21 cellular contexts compared by ENCODE assay signal in the genomic region with DNA sequence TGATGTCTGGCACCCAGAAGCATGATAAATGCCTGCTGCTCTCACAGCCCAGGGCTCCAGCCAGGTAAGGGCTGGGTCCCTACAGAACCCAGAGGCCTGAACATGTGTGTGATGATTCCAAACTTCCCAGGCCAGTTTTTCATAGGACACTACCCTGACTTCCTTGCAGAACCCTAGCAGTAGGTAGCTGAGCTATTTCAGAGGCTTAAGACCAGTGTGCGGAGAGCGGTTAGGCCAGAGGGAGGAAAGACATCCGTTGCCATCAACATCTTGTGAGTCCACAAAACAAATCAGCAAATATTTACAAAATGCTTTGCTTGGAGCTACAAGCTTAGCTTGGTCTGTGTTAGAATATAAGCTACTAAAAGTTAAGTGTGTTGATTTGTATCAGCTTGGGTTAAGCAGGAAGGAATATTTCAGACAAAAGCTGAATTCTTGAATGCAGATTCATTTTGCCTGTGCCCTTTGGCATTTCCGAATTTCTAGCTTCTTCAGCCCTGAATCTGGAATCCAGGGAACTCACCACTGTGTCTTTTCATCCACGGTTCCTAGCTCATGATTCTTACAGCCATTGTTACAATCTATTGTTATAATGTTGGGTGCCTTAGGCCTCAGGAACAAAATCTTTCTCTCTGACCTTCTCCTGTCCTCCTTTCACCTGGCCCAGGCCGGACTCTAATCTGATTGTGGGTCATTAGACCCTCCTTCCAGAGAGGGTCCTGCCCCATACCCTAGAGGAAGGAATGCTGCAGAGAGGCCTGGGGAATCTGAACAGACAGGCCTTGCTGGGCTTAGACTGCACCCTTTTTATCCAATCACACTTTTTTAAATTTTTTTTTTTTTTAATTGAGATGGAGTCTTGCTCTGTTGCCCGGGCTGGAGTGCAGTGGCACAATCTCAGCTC. TPM values are rescaled to one million over a fixed set of nuclear protein-coding genes. Genes with fewer than 3 reads are reported as not detected.
DNase-seq lines count a peak whose midpoint lies in the region; ATAC-seq and TF ChIP-seq lines count a peak whose summit lies in the region.
"Had no signal": no experiment of that assay in that cellular context is flagged by ENCODE, and none has a peak within 500 bp of the region (broad histone marks: within the 10 kb centered on the region; RNA-seq: fewer than 3 reads in every experiment).

No MANE protein-coding gene starts in this region.

- H3K9me3 ChIP-seq in cardiac muscle cell (ENCODE audit: low read depth), result no peaks in the 10 kb centered on the region
- peaks cover under 1% of the 10 kb centered on the region for H3K9me3 ChIP-seq in mesenchymal stem cell (ENCODE audit: control insufficient read depth, low read length)
- H3K9me3 ChIP-seq in stomach, result no peaks in the 10 kb centered on the region
- peaks cover 3% of the 10 kb centered on the region for H3K9me3 ChIP-seq in A673 (ENCODE audit: low read depth, low read length, poor library complexity, severe bottlenecking)
- H3K9me3 ChIP-seq in gastroesophageal sphincter, result no peaks in the 10 kb centered on the region

- no peak overlapping the region for H3K14ac ChIP-seq in mesenchymal stem cell (ENCODE audit: low read length in 2 of 2)

- no peak for TF ChIP-seq EP300 in stomach (IDR thresholded peaks at IDR 0.05)
- no peak for TF ChIP-seq EP300 in gastroesophageal sphincter (IDR thresholded peaks at IDR 0.05)

- no peak overlapping the region for H3K4me2 ChIP-seq in mesenchymal stem cell (ENCODE audit: low read length, poor library complexity, severe bottlenecking)
- H3K4me2 ChIP-seq: BLaER1 had no signal

- no TSS peak for BruUV-seq in A673 (replicated peaks; lab: Mats Ljungman, UMichigan)

- no peaks in the 10 kb centered on the region for H3K27me3 Mint-ChIP-seq in chondrocyte (ENCODE audit: low read depth)

- H3K9ac ChIP-seq in mesenchymal stem cell (ENCODE audit: low read length), result no peak overlapping the region
- H3K9ac ChIP-seq: BLaER1 had no signal

- H3K4ac ChIP-seq in mesenchymal stem cell (ENCODE audit: low read depth in 1 of 2, low read length in 2 of 2), result no peak overlapping the region

- H3K27me3 ChIP-seq in cardiac muscle cell (no peaks in the 10 kb centered on the region), mesenchymal stem cell (ENCODE audit: control insufficient read depth in 1 of 2, insufficient read depth in 1 of 2, low read length in 2 of 2) (no peaks in the 10 kb centered on the region), stomach (no peaks in the 10 kb centered on the region), A673 (replicated peaks; ENCODE audit: insufficient read depth, low read depth, low read length, poor library complexity) (no peaks in the 10 kb centered on the region), gastroesophageal sphincter (no peaks in the 10 kb centered on the region)
- H3K27me3 ChIP-seq: BLaER1 had no signal

- POLR2A ChIA-PET in A673 (lab: Charles Lee; ENCODE audit: low non-redundant PET), result no interaction called here

- H2BK15ac ChIP-seq in mesenchymal stem cell (ENCODE audit: low read depth, poor library complexity, severe bottlenecking), result no peak overlapping the region

- intact Hi-C loops in left ventricle myocardium superior (cut with micrococcal nuclease), result no loop called here
- intact Hi-C loops in stomach (cut with DNase I; ENCODE audit: low total_unique reads), result no loop called here
- intact Hi-C loops in A673 (cut with micrococcal nuclease; ENCODE audit: unreplicated experiment), result no loop called here

- peak overlapping the region; percentile 47 for H3K27ac ChIP-seq in cardiac muscle cell
- H3K27ac ChIP-seq in mesenchymal stem cell (ENCODE audit: low read length, poor library complexity, severe bottlenecking), result no peak overlapping the region
- H3K27ac ChIP-seq in stomach, result peak overlapping the region in 4 of 5 donors; percentile 3 to 68 (median 44)
- H3K27ac ChIP-seq in A673 (ENCODE audit: low read depth, low read length, poor library complexity, severe bottlenecking), result no peak overlapping the region
- no peak overlapping the region for H3K27ac ChIP-seq in gastroesophageal sphincter
- H3K27ac ChIP-seq: BLaER1, HL-60 had no signal

- H3K4me1 ChIP-seq in cardiac muscle cell (ENCODE audit: low read depth) (peaks cover 21% of the 10 kb centered on the region), mesenchymal stem cell (ENCODE audit: control insufficient read depth, insufficient read depth, low read depth, low read length) (peaks cover 5% of the 10 kb centered on the region), stomach (peaks cover 40 to 84% (median 54%) of the 10 kb centered on the region in 4 donors), A673 (ENCODE audit: insufficient read depth, low read length, poor library complexity, severe bottlenecking) (no peaks in the 10 kb centered on the region), gastroesophageal sphincter (peaks cover 0 to 40% (median 0%) of the 10 kb centered on the region in 3 donors)
- H3K4me1 ChIP-seq: BLaER1 had no signal

- no peak for TF ChIP-seq POLR2A in stomach (IDR thresholded peaks at IDR 0.05)
- no peak for TF ChIP-seq POLR2A in gastroesophageal sphincter (IDR thresholded peaks at IDR 0.05)

- H3K18ac ChIP-seq in mesenchymal stem cell (ENCODE audit: low read depth in 1 of 2, low read length in 2 of 2), result no peak overlapping the region

- peaks cover 2% of the 10 kb centered on the region for H3K9me3 Mint-ChIP-seq in chondrocyte (ENCODE audit: low read depth)
- H3K9me3 Mint-ChIP-seq: CD8-positive, alpha-beta memory T cell had no signal

- H2BK5ac ChIP-seq in mesenchymal stem cell (ENCODE audit: low read depth, low read length, poor library complexity, severe bottlenecking), result no peak overlapping the region

- H3K27ac Mint-ChIP-seq in chondrocyte (ENCODE audit: unreplicated experiment), result peak overlapping the region; percentile 45

- peaks cover 5% of the 10 kb centered on the region for H3K36me3 Mint-ChIP-seq in chondrocyte (ENCODE audit: low read depth)

- H2BK120ac ChIP-seq in mesenchymal stem cell (ENCODE audit: low read depth, low read length), result no peak overlapping the region

- H3K4me3 ChIP-seq in cardiac muscle cell (no peak overlapping the region), mesenchymal stem cell (ENCODE audit: insufficient read depth in 1 of 2, low read depth in 1 of 2, low read length in 2 of 2) (no peak overlapping the region), stomach (no peak overlapping the region), A673 (ENCODE audit: low read depth, low read length, poor library complexity, severe bottlenecking) (no peak overlapping the region), gastroesophageal sphincter (no peak overlapping the region)
- H3K4me3 ChIP-seq: BLaER1 had no signal

- H2AK5ac ChIP-seq in mesenchymal stem cell (ENCODE audit: low read length, severe bottlenecking), result peak overlapping the region; percentile 64

- DNase-seq in cardiac muscle cell (ENCODE audit: low read depth in 1 of 2, low spot score in 1 of 2) (no peak), left ventricle myocardium superior (no peak), chondrocyte (ENCODE audit: low spot score) (no peak), mesenchymal stem cell (no peak), stomach (no peak), A673 (ENCODE audit: low spot score) (no peak), GF-D8 (lab: John Stamatoyannopoulos, UW) (no peak)
- DNase-seq: CD8-positive, alpha-beta memory T cell; DND-41; H7; MV-4-11; NCI-H1417; NCI-H187 treated with DMSO at 0.1 percent for 48 hours; NCI-H446; NCI-H69; NK-92 treated with Interleukin-12 subunit alpha and Interleukin-12 subunit beta, amount 100 ng/mL, for 24 hours; SHP77 treated with DMSO at 0.1 percent for 48 hours had no signal

- H2AFZ ChIP-seq in mesenchymal stem cell (ENCODE audit: low read depth, low read length), result no peak overlapping the region

- CTCF ChIA-PET in A673 (lab: Charles Lee), result no interaction called here

- ATAC-seq in left ventricle myocardium superior (no peak), gastroesophageal sphincter (no peak)

- no peak overlapping the region for H4K91ac ChIP-seq in mesenchymal stem cell (ENCODE audit: low read length)

- no peaks in the 10 kb centered on the region for H3K36me3 ChIP-seq in cardiac muscle cell
- H3K36me3 ChIP-seq in mesenchymal stem cell (ENCODE audit: control insufficient read depth in 1 of 2, insufficient read depth in 2 of 2, low read depth in 1 of 2, low read length in 2 of 2), result no peaks in the 10 kb centered on the region
- H3K36me3 ChIP-seq in stomach, result no peaks in the 10 kb centered on the region
- no peaks in the 10 kb centered on the region for H3K36me3 ChIP-seq in A673 (ENCODE audit: insufficient read depth, low read length, poor library complexity, severe bottlenecking)
- H3K36me3 ChIP-seq in gastroesophageal sphincter, result no peaks in the 10 kb centered on the region

- H4K8ac ChIP-seq in mesenchymal stem cell (ENCODE audit: low read length), result no peak overlapping the region

- no peak overlapping the region for H2BK12ac ChIP-seq in mesenchymal stem cell (ENCODE audit: low read length in 2 of 2)

- peaks cover 24% of the 10 kb centered on the region for H3K4me1 Mint-ChIP-seq in chondrocyte (ENCODE audit: low read depth)
- H3K4me1 Mint-ChIP-seq: CD8-positive, alpha-beta memory T cell had no signal

- TF ChIP-seq CTCF in cardiac muscle cell (IDR thresholded peaks at IDR 0.05; ENCODE audit: low read depth, low read length) (no peak), chondrocyte (IDR thresholded peaks at IDR 0.05) (no peak), stomach (IDR thresholded peaks at IDR 0.05) (no peak), A673 (conservative IDR thresholded peaks at IDR 0.05; ENCODE audit: low read depth, low read length) (no peak), gastroesophageal sphincter (IDR thresholded peaks at IDR 0.05) (no peak)

- WGBS in mesenchymal stem cell, result 87% methylated on average over 6 of the region's 7 CpGs
- 59 to 76% (median 68%) methylated on average over 7 of the region's 7 CpGs for WGBS in stomach, 5 donors
- WGBS in gastroesophageal sphincter (ENCODE audit: low coverage in 1 of 2), 2 donors, result 59 to 76% methylated on average over 4 of the region's 7 CpGs

- no peak overlapping the region for H3K23ac ChIP-seq in mesenchymal stem cell (ENCODE audit: low read length in 2 of 2)

- H3K79me1 ChIP-seq in mesenchymal stem cell (replicated peaks; ENCODE audit: low read length, poor library complexity, severe bottlenecking), result peaks cover 11% of the 10 kb centered on the region

- no peak overlapping the region for H3K4me3 Mint-ChIP-seq in chondrocyte (ENCODE audit: unreplicated experiment)
- H3K4me3 Mint-ChIP-seq: CD8-positive, alpha-beta memory T cell had no signal

RNA-seq across cellular contexts. Expression of a gene that starts 12.4 kb away (rescaled TPM):
- total RNA-seq in cardiac muscle cell (22.4 and 30.8 TPM in 2 replicates), left ventricle myocardium superior (10.3 TPM), chondrocyte (3.6 to 7.8 TPM (median 6.3 TPM) in 3 replicates), stomach (10 to 100 TPM; 11.7 to 44.6 (median 20.0) TPM), A673 (2021) (0.88 and 1.2 TPM in 2 replicates), gastroesophageal sphincter (10 to 100 TPM in 3 of 4 donors, 1 to 10 TPM in 1; 8.7 to 32.8 (median 18.4) TPM)
- polyA plus RNA-seq in cardiac muscle cell (14.0 and 20.0 TPM in 2 replicates), stomach (10 to 100 TPM; 25.5 to 41.8 (median 36.0) TPM)
- 5.1 TPM for polyA plus RNA-seq in mesenchymal stem cell (2013, experiment 1 of 2)
- 5.2 TPM for polyA plus RNA-seq in mesenchymal stem cell (2013, experiment 2 of 2)
- total RNA-seq: OCI-LY7 had no signal

Comparison
In these comparisons a context has a peak if more than half of its experiments do, and no peak if none do; other contexts are left out.
1. H3K27ac ChIP-seq: peak in cardiac muscle cell (single experiment) and stomach (4 of 5); none in mesenchymal stem cell (single experiment), A673 (single experiment) and gastroesophageal sphincter (0 of 4).